Comparison of ENCODE assay signal across 16 cellular contexts in the genomic region with DNA sequence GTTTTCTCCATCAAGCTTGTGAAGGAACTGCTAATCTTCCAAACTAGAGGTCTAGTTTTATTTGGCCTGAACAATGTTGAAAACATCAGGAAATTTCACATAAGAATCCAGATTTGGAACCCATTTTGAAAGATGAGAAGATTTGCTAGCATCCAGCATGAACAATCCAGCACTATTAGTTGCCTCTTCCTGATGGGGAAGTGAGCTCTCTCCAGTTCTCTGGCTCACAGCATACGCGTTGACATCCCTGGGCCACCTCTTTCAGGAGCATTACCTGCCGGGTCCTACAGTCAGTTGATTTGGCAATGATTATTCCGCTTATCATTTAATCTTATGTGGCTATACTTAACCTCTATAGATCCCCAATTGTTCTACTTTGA. TPM values are rescaled to one million over a fixed set of nuclear protein-coding genes. Genes with fewer than 3 reads are reported as not detected.
DNase-seq lines count a peak whose midpoint lies in the region; ATAC-seq and TF ChIP-seq lines count a peak whose summit lies in the region.
"Had no signal": no experiment of that assay in that cellular context is flagged by ENCODE, and none has a peak within 500 bp of the region (broad histone marks: within the 10 kb centered on the region; RNA-seq: fewer than 3 reads in every experiment).

No MANE protein-coding gene starts in this region.

- CTCF ChIA-PET in AG04450 (lab: Charles Lee) = interaction anchor here (1.1 to 4.7 kb wide), 4 partner anchors 14 to 162 kb away, joined by 3 to 33 read pairs (median 13); no protein-coding TSS in a partner anchor

- no CpG with 5 or more reads among the region's 4 CpGs for WGBS in H9 (ENCODE audit: extremely low coverage, insufficient read length, low lambda C conversion rate)
- WGBS in mesodermal cell (ENCODE audit: insufficient coverage in 2 of 2), 2 experiments = 84 to 89% methylated on average over 4 of the region's 4 CpGs

- no peaks in the 10 kb centered on the region for H3K27me3 Mint-ChIP-seq in H9 (ENCODE audit: low read depth)

- 0 out of 5 replicates have a peak overlapping the region, but pooled peaks of 1 of the 2 experiments have one; percentile 28 for H3K4me3 Mint-ChIP-seq in H9
- H3K4me3 Mint-ChIP-seq: CD14-positive monocyte; stimulated activated memory B cell treated with anti-CD40 and anti-IgM and Interleukin-4, amounts not matched to agents 10 μg/mL and 1 μg/mL and 100 μg/mL, for 72 hours had no signal

- peak overlapping the region; percentile 65 for H3K27ac ChIP-seq in AG04450 (ENCODE audit: low read depth, low read length)
- H3K27ac ChIP-seq in H9 (ENCODE audit: insufficient read length, low read depth, low read length) = no peak overlapping the region
- peak overlapping the region; percentile 96 for H3K27ac ChIP-seq in mesodermal cell (ENCODE audit: low read depth, low read length, severe bottlenecking)
- H3K27ac ChIP-seq: psoas muscle, SJCRH30, VCaP had no signal

- H3K36me3 ChIP-seq in mesodermal cell (ENCODE audit: control insufficient read depth, insufficient read depth, low read length) = no peaks in the 10 kb centered on the region
- H3K36me3 ChIP-seq: SJCRH30 had no signal

- H3K4me3 ChIP-seq in AG04450 (ENCODE audit: low read depth, low read length) (no peak overlapping the region), astrocyte of the cerebellum (ENCODE audit: low read depth, low read length) (no peak overlapping the region), mesodermal cell (ENCODE audit: extremely low read depth, insufficient read depth, low read length, poor library complexity, severe bottlenecking) (no peak overlapping the region)
- H3K4me3 ChIP-seq: K562, psoas muscle, SJCRH30 had no signal

- POLR2A ChIA-PET in AG04450 (lab: Yijun Ruan, JAX) = interaction anchor here (0.5 kb wide), 1 partner anchor 13 kb away, joined by 3 read pairs; no protein-coding TSS in a partner anchor

- H3K14ac ChIP-seq in H9 (ENCODE audit: insufficient read depth, low read length) = no peak overlapping the region

- no peak overlapping the region for H2BK5ac ChIP-seq in H9 (ENCODE audit: insufficient read length, low read length)

- H4K8ac ChIP-seq in H9 (replicated peaks; ENCODE audit: insufficient read length, low read depth, low read length) = no peak overlapping the region

- no peaks in the 10 kb centered on the region for H3K27me3 ChIP-seq in AG04450 (ENCODE audit: control insufficient read depth, insufficient read depth, low read length)
- no peaks in the 10 kb centered on the region for H3K27me3 ChIP-seq in H9 (ENCODE audit: insufficient read depth, low read length)
- H3K27me3 ChIP-seq: SJCRH30 had no signal

- H3K4me2 ChIP-seq in H9 (ENCODE audit: insufficient read depth, insufficient read length, low read length) = no peak overlapping the region

- H3K23ac ChIP-seq in H9 (ENCODE audit: insufficient read length, low read depth, low read length) = no peak overlapping the region

- no peak overlapping the region for H2BK120ac ChIP-seq in H9 (ENCODE audit: low read depth, low read length, poor library complexity, severe bottlenecking)

- H3T11ph ChIP-seq in H9 (ENCODE audit: low read length) = no peak overlapping the region

- DNase-seq in AG04450 (ENCODE audit: low read depth, low spot score) (no peak), H9 (no peak), astrocyte of the cerebellum (ENCODE audit: low read depth) (peak; percentile 34), GM13977 (ENCODE audit: low spot score) (no peak), NCI-H774 (lab: John Stamatoyannopoulos, UW) (no peak)
- no peak for DNase-seq in NK-92 treated with Interleukin-12 subunit alpha and Interleukin-12 subunit beta, amount 100 ng/mL, for 24 hours (lab: John Stamatoyannopoulos, UW)
- DNase-seq: NCI-H1694, NCI-H82 had no signal

- no peak overlapping the region for H3K18ac ChIP-seq in H9 (ENCODE audit: insufficient read length, low read depth, low read length)

- H2BK15ac ChIP-seq in H9 (ENCODE audit: low read depth, low read length) = no peak overlapping the region

- no peak overlapping the region for H2BK20ac ChIP-seq in H9 (ENCODE audit: low read depth, low read length, poor library complexity, severe bottlenecking)

- H4K20me1 ChIP-seq in H9 (ENCODE audit: control insufficient read depth, insufficient read depth, insufficient read length) = no peaks in the 10 kb centered on the region

- no peaks in the 10 kb centered on the region for H3K79me1 ChIP-seq in H9 (ENCODE audit: insufficient read depth, low read depth, low read length, poor library complexity, severe bottlenecking)

- in situ Hi-C loops in astrocyte of the cerebellum (cut with HindIII; ENCODE audit: low sequenced_read_pairs) (no loop called here), GM13977 (cut with MboI; ENCODE audit: low pct_unique_long_range_greater_than_20kb, low sequenced_read_pairs, unreplicated experiment) (no loop called here)

- no peak overlapping the region for H2AFZ ChIP-seq in H9 (ENCODE audit: low read length)

- H3K9me3 ChIP-seq in AG04450 (ENCODE audit: control insufficient read depth, insufficient read depth, low read length) (no peaks in the 10 kb centered on the region), H9 (ENCODE audit: control insufficient read depth, low read depth, low read length) (no peaks in the 10 kb centered on the region), mesodermal cell (ENCODE audit: control insufficient read depth, low read length) (no peaks in the 10 kb centered on the region)
- H3K9me3 ChIP-seq: psoas muscle, SJCRH30 had no signal

- no peaks in the 10 kb centered on the region for H3K23me2 ChIP-seq in H9 (ENCODE audit: insufficient read length, low read depth, low read length, poor library complexity, severe bottlenecking)

- no peak overlapping the region for H3K9ac ChIP-seq in H9 (ENCODE audit: extremely low read depth, insufficient read length, low read length)

- no peak overlapping the region for H3K4ac ChIP-seq in H9 (ENCODE audit: low read depth, low read length)

- peaks cover 12% of the 10 kb centered on the region; the same call in 1 of the 2 replicates for H3K4me1 ChIP-seq in H9 (ENCODE audit: insufficient read depth, low read length)
- peaks cover 27% of the 10 kb centered on the region for H3K4me1 ChIP-seq in mesodermal cell (ENCODE audit: control insufficient read depth, insufficient read depth, low read length, poor library complexity, severe bottlenecking)
- H3K4me1 ChIP-seq: psoas muscle had no signal

- H3K56ac ChIP-seq in H9 (ENCODE audit: insufficient read length, low read depth, low read length) = no peak overlapping the region

- peaks cover 37 to 44% of the 10 kb centered on the region in 2 experiments for H3K4me1 Mint-ChIP-seq in H9
- H3K4me1 Mint-ChIP-seq: stimulated activated memory B cell treated with anti-CD40 and anti-IgM and Interleukin-4, amounts not matched to agents 10 μg/mL and 1 μg/mL and 100 μg/mL, for 72 hours had no signal

- peak overlapping the region in 2 of 3 experiments; percentile 4 to 48; a peak in 3 of 7 replicates for H3K27ac Mint-ChIP-seq in H9
- H3K27ac Mint-ChIP-seq: CD14-positive monocyte; stimulated activated memory B cell treated with anti-CD40 and anti-IgM and Interleukin-4, amounts not matched to agents 10 μg/mL and 1 μg/mL and 100 μg/mL, for 72 hours had no signal

- H3K79me2 ChIP-seq in H9 (ENCODE audit: insufficient read depth, low read length) = no peaks in the 10 kb centered on the region

- no peak for ATAC-seq in HG03135 (IDR thresholded peaks at IDR 0.05; ENCODE audit: unreplicated experiment)
- ATAC-seq: K562; stimulated activated memory B cell treated with anti-CD40 and anti-IgM and Interleukin-4, amounts not matched to agents 10 μg/mL and 1 μg/mL and 100 μg/mL, for 72 hours had no signal

- no peaks in the 10 kb centered on the region for H3K36me3 Mint-ChIP-seq in H9 (ENCODE audit: insufficient read depth in 1 of 3, low read depth in 3 of 3)
- H3K36me3 Mint-ChIP-seq: CD14-positive monocyte; stimulated activated memory B cell treated with anti-CD40 and anti-IgM and Interleukin-4, amounts not matched to agents 10 μg/mL and 1 μg/mL and 100 μg/mL, for 72 hours had no signal

- no peak for TF ChIP-seq CTCF in AG04450 (IDR thresholded peaks at IDR 0.05; ENCODE audit: low read depth, low read length)
- no peak for TF ChIP-seq CTCF in H9 (conservative IDR thresholded peaks at IDR 0.05)
- TF ChIP-seq CTCF in astrocyte of the cerebellum (IDR thresholded peaks at IDR 0.05; ENCODE audit: low read depth, low read length, missing control alignments) = no peak
- no peak for TF ChIP-seq CTCF in GM13977 (IDR thresholded peaks at IDR 0.05; ENCODE audit: extremely low read depth, insufficient read depth, missing control alignments)

- no peak overlapping the region for H4K91ac ChIP-seq in H9 (ENCODE audit: insufficient read length, low read depth, low read length)

- no peak overlapping the region for H2AK5ac ChIP-seq in H9 (ENCODE audit: insufficient read length, low read length)

- H4K5ac ChIP-seq in H9 (ENCODE audit: insufficient read length, low read depth, low read length) = no peak overlapping the region

- no peaks in the 10 kb centered on the region for H3K9me3 Mint-ChIP-seq in H9
- H3K9me3 Mint-ChIP-seq: CD14-positive monocyte; stimulated activated memory B cell treated with anti-CD40 and anti-IgM and Interleukin-4, amounts not matched to agents 10 μg/mL and 1 μg/mL and 100 μg/mL, for 72 hours had no signal

- H2BK12ac ChIP-seq in H9 (ENCODE audit: insufficient read length, low read depth, low read length) = no peak overlapping the region

RNA-seq across cellular contexts. Expression of a gene that starts 10.9 kb away (rescaled TPM):
- not detected in 2 replicates for polyA plus RNA-seq in AG04450 (2011; rRNA removed)
- not detected in 2 replicates for polyA minus RNA-seq in AG04450 (2011; rRNA and poly(A)+ RNA removed)
- 0.18 and 0.33 TPM in 2 replicates for total RNA-seq in H9 (2021)
- polyA plus RNA-seq in mesodermal cell (2013, experiment 1 of 2) = 2.1 TPM
- polyA plus RNA-seq in mesodermal cell (2013, experiment 2 of 2) = 2.1 TPM
- total RNA-seq: K562, psoas muscle, SJCRH30 had no signal
- polyA plus RNA-seq: K562, psoas muscle had no signal

RNA-seq across cellular contexts. Expression of a gene that starts 23.6 kb away (rescaled TPM):
- not detected in 2 replicates for polyA plus RNA-seq in AG04450 (2011; rRNA removed)
- polyA minus RNA-seq in AG04450 (2011; rRNA and poly(A)+ RNA removed) = not detected in 2 replicates
- not detected in 2 replicates for total RNA-seq in H9 (2021)
- polyA plus RNA-seq in mesodermal cell (2013, experiment 1 of 2) = not detected
- not detected for polyA plus RNA-seq in mesodermal cell (2013, experiment 2 of 2)
- total RNA-seq: K562, SJCRH30 had no signal
- polyA plus RNA-seq: K562 had no signal

RNA-seq across cellular contexts. Expression of a gene that starts 27.4 kb away (rescaled TPM):
- polyA plus RNA-seq in AG04450 (2011; rRNA removed) = not detected in 2 replicates
- not detected in 2 replicates for polyA minus RNA-seq in AG04450 (2011; rRNA and poly(A)+ RNA removed)
- total RNA-seq in H9 (2021) = not detected in 2 replicates
- polyA plus RNA-seq in mesodermal cell (2013, experiment 1 of 2) = 0.41 TPM
- not detected for polyA plus RNA-seq in mesodermal cell (2013, experiment 2 of 2)
- total RNA-seq: K562 had no signal
- polyA plus RNA-seq: K562 had no signal
